9 cellular contexts compared by ENCODE assay signal in genomic region chr17:81858967-81859905, GRCh38. TPM values are rescaled to one million over a fixed set of nuclear protein-coding genes. Genes with fewer than 3 reads are reported as not detected.
DNase-seq lines count a peak whose midpoint lies in the region; ATAC-seq, FAIRE-seq and TF ChIP-seq lines count a peak whose summit lies in the region.
"Had no signal": no experiment of that assay in that cellular context is flagged by ENCODE, and none has a peak within 500 bp of the region (broad histone marks: within the 10 kb centered on the region; RNA-seq: fewer than 3 reads in every experiment).

No MANE protein-coding gene starts in this region.

- DNase-seq in left ventricle myocardium inferior, result no peak
- DNase-seq in left cardiac atrium, result no peak
- no peak for DNase-seq in astrocyte of the cerebellum (ENCODE audit: low read depth)
- peak; percentile 21 to 38 for DNase-seq in lung microvascular endothelial cell (ENCODE audit: low read depth in 2 of 2)
- DNase-seq in aorta, result no peak
- no peak for DNase-seq in NCI-H1105 treated with DMSO at 0.1 percent for 48 hours (lab: John Stamatoyannopoulos, UW)
- no peak for DNase-seq in inferior parietal cortex (ENCODE audit: extremely low spot score)
- DNase-seq in GM19239 (ENCODE audit: insufficient read length, low spot score), result no peak

- in situ Hi-C loops in astrocyte of the cerebellum (cut with HindIII; ENCODE audit: low sequenced_read_pairs), result no loop called here

- TF ChIP-seq CTCF in left ventricle myocardium inferior (IDR thresholded peaks at IDR 0.05; ENCODE audit: borderline replicate concordance) (no peak), astrocyte of the cerebellum (IDR thresholded peaks at IDR 0.05; ENCODE audit: low read depth, low read length, missing control alignments) (no peak)

- no peaks in the 10 kb centered on the region for H3K9me3 ChIP-seq in left ventricle myocardium inferior (replicated peaks)
- no peaks in the 10 kb centered on the region for H3K9me3 ChIP-seq in aorta (ENCODE audit: control insufficient read depth, low read length)

- 47 to 48% methylated on average over 23 of the region's 23 CpGs for WGBS in aorta, 2 donors

- peaks cover 87% of the 10 kb centered on the region for H3K4me1 ChIP-seq in left ventricle myocardium inferior
- peaks cover 3 to 4% of the 10 kb centered on the region in 2 donors for H3K4me1 ChIP-seq in aorta (ENCODE audit: control insufficient read depth in 1 of 2, insufficient read depth in 2 of 2, low read length in 2 of 2)

- FAIRE-seq in GM19239 (lab: Jason Lieb, UNC), result no peak
- FAIRE-seq: islet of Langerhans had no signal

- no peak for ATAC-seq in left cardiac atrium
- no peak for ATAC-seq in aorta (ENCODE audit: low FRiP score)

- peak overlapping the region; percentile 97 for H3K27ac ChIP-seq in left ventricle myocardium inferior (replicated peaks)
- no peak overlapping the region for H3K27ac ChIP-seq in aorta (ENCODE audit: low read depth in 1 of 2, low read length in 2 of 2)

- no peaks in the 10 kb centered on the region for H3K27me3 ChIP-seq in left ventricle myocardium inferior (ENCODE audit: low read depth)
- H3K27me3 ChIP-seq in aorta (ENCODE audit: control insufficient read depth in 1 of 2, insufficient read depth in 2 of 2, low read length in 1 of 2), result peaks cover 0 to 2% of the 10 kb centered on the region in 2 donors

- intact Hi-C loops in left ventricle myocardium inferior (cut with micrococcal nuclease) (no loop called here), left cardiac atrium (cut with DNase I) (no loop called here), aorta (cut with DNase I) (no loop called here)

- H3K36me3 ChIP-seq in left ventricle myocardium inferior (peaks cover 42% of the 10 kb centered on the region), aorta (ENCODE audit: control insufficient read depth in 1 of 2, insufficient read depth in 2 of 2, low read length in 1 of 2) (peaks cover 0 to 1% of the 10 kb centered on the region in 2 donors)

- H3K4me3 ChIP-seq in left ventricle myocardium inferior (peak overlapping the region; percentile 91), astrocyte of the cerebellum (ENCODE audit: low read depth, low read length) (peak overlapping the region; percentile 51), aorta (ENCODE audit: low read length in 2 of 2) (peak overlapping the region; percentile 93 to 99)

RNA-seq across cellular contexts. Expression of gene P4HB, which starts 1.1 kb away (rescaled TPM):
- total RNA-seq in left ventricle myocardium inferior (267 TPM), left cardiac atrium (100 to 1,000 TPM; 403 to 414 TPM), lung microvascular endothelial cell (504 and 688 TPM in 2 replicates), aorta (100 to 1,000 TPM; 407 to 436 TPM)
- 100 to 1,000 TPM; 275 to 537 TPM for polyA plus RNA-seq in aorta

RNA-seq across cellular contexts. Expression of gene ARHGDIA, which starts 11.9 kb away (rescaled TPM):
- total RNA-seq in left ventricle myocardium inferior (95.1 TPM), left cardiac atrium (100 to 1,000 TPM; 168 to 252 TPM), lung microvascular endothelial cell (91.7 and 92.9 TPM in 2 replicates), aorta (100 to 1,000 TPM; 303 to 422 TPM)
- polyA plus RNA-seq in aorta, result 100 to 1,000 TPM; 163 to 310 TPM

RNA-seq across cellular contexts. Expression of gene PPP1R27, which starts 24.4 kb away (rescaled TPM):
- total RNA-seq in left ventricle myocardium inferior (0.25 TPM), left cardiac atrium (not detected), lung microvascular endothelial cell (not detected in 2 replicates), aorta (not detected)
- under 1 TPM in 1 of 2 donors, not detected in 1; 0.41 TPM for polyA plus RNA-seq in aorta

RNA-seq across cellular contexts. Expression of gene MCRIP1, which starts 26.1 kb away (rescaled TPM):
- total RNA-seq in left ventricle myocardium inferior (110 TPM), left cardiac atrium (10 to 100 TPM; 83.9 to 98.0 TPM), lung microvascular endothelial cell (93.7 and 178 TPM in 2 replicates), aorta (100 to 1,000 TPM in 1 of 2 donors, 10 to 100 TPM in 1; 93.5 to 105 TPM)
- polyA plus RNA-seq in aorta, result 100 to 1,000 TPM; 158 to 310 TPM

RNA-seq across cellular contexts. Expression of gene ALYREF, which starts 32.1 kb away (rescaled TPM):
- total RNA-seq in left ventricle myocardium inferior (32.1 TPM), left cardiac atrium (10 to 100 TPM; 33.7 to 45.2 TPM), lung microvascular endothelial cell (107 and 136 TPM in 2 replicates), aorta (10 to 100 TPM; 38.6 to 43.3 TPM)
- polyA plus RNA-seq in aorta, result 10 to 100 TPM; 29.7 to 36.1 TPM

Comparison
In these comparisons a context has a peak if more than half of its experiments do, and no peak if none do; other contexts are left out.
1. DNase-seq: peak in lung microvascular endothelial cell (2 of 2); none in left ventricle myocardium inferior (single experiment), left cardiac atrium (single experiment), astrocyte of the cerebellum (single experiment), aorta (0 of 2), NCI-H1105 treated with DMSO at 0.1 percent for 48 hours (single experiment), inferior parietal cortex (single experiment) and GM19239 (single experiment).
2. Peak in every context shown above with its lines, with median percentiles within 50 percentile points of each other: H3K4me3 ChIP-seq.